15 cellular contexts compared by ENCODE assay signal in the genomic region with DNA sequence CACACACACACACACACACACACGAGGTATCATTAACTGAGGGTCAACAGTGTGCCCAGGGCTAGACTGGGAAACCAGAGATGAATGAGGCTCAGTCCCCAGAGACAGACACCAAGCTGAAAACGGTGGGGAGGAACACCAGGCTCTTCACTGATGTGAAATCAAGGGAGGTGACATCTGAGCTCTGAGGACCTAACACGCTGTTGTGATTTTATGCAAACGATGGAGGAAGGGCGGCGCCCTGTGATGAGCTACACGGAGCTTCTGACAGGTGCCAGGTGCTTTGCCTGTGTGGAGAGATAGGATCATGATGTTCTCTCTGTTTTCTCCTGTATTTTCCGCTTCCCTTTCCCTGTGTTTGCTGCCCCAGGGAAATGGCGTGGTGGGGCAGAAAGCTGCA. TPM values are rescaled to one million over a fixed set of nuclear protein-coding genes. Genes with fewer than 3 reads are reported as not detected.
DNase-seq lines count a peak whose midpoint lies in the region; ATAC-seq, FAIRE-seq and TF ChIP-seq lines count a peak whose summit lies in the region.
"Had no signal": no experiment of that assay in that cellular context is flagged by ENCODE, and none has a peak within 500 bp of the region (broad histone marks: within the 10 kb centered on the region; RNA-seq: fewer than 3 reads in every experiment).

No MANE protein-coding gene starts in this region.

- H3K4me3 ChIP-seq in GM12865 (ENCODE audit: low read depth, low read length): no peak overlapping the region
- no peak overlapping the region for H3K4me3 ChIP-seq in mucosa of descending colon
- H3K4me3 ChIP-seq in right atrium auricular region: no peak overlapping the region
- H3K4me3 ChIP-seq in kidney (ENCODE audit: low read length in 2 of 2): no peak overlapping the region
- H3K4me3 ChIP-seq: SJSA1 had no signal

- no peak for FAIRE-seq in kidney (lab: Jason Lieb, UNC)

- TF ChIP-seq CTCF in GM12865 (IDR thresholded peaks at IDR 0.05; ENCODE audit: insufficient read depth, low read depth, low read length, missing control alignments): no peak
- no peak for TF ChIP-seq CTCF in mucosa of descending colon (IDR thresholded peaks at IDR 0.05)
- TF ChIP-seq CTCF in right atrium auricular region (IDR thresholded peaks at IDR 0.05): no peak
- TF ChIP-seq CTCF in kidney (IDR thresholded peaks at IDR 0.05; ENCODE audit: borderline replicate concordance, extremely low read depth, insufficient read depth): no peak

- no peaks in the 10 kb centered on the region for H3K36me3 ChIP-seq in mucosa of descending colon (ENCODE audit: low read depth)
- no peaks in the 10 kb centered on the region for H3K36me3 ChIP-seq in right atrium auricular region
- H3K36me3 ChIP-seq in kidney (ENCODE audit: control insufficient read depth in 1 of 2, insufficient read depth in 2 of 2, low read length in 2 of 2): no peaks in the 10 kb centered on the region
- H3K36me3 ChIP-seq: SJSA1 had no signal

- ATAC-seq in HG03108 (IDR thresholded peaks at IDR 0.05; ENCODE audit: unreplicated experiment) (peak; percentile 71), mucosa of descending colon (peak; percentile 86)
- ATAC-seq: activated CD8-positive, alpha-beta T cell treated with anti-CD3 and anti-CD28 coated beads, Interleukin-2, amount 10 ng/mL, durations not matched to agents 7 days and 5 days had no signal

- DNase-seq in GM12865 (ENCODE audit: low read depth) (peak; percentile 92), NCI-H510A (lab: John Stamatoyannopoulos, UW) (peak; percentile 77), mucosa of descending colon (no peak), DMS 273 (lab: John Stamatoyannopoulos, UW; ENCODE audit: unreplicated experiment) (no peak), right atrium auricular region (ENCODE audit: low spot score) (no peak), kidney (no peak), NK-92 (lab: John Stamatoyannopoulos, UW; ENCODE audit: unreplicated experiment) (no peak)
- DNase-seq: activated CD8-positive, alpha-beta T cell treated with anti-CD3 and anti-CD28 coated beads, Interleukin-2, amount 10 ng/mL, durations not matched to agents 7 days and 5 days; amniotic stem cell; DMS79 treated with DMSO at 0.1 percent for 48 hours had no signal

- no peaks in the 10 kb centered on the region for H3K9me3 ChIP-seq in mucosa of descending colon
- no peaks in the 10 kb centered on the region for H3K9me3 ChIP-seq in right atrium auricular region
- no peaks in the 10 kb centered on the region for H3K9me3 ChIP-seq in kidney (ENCODE audit: control insufficient read depth in 1 of 2, low read length in 2 of 2)
- H3K9me3 ChIP-seq: SJSA1 had no signal

- H3K4me1 ChIP-seq in mucosa of descending colon (ENCODE audit: low read depth) (no peaks in the 10 kb centered on the region), right atrium auricular region (no peaks in the 10 kb centered on the region), kidney (ENCODE audit: control insufficient read depth in 1 of 2, insufficient read depth in 1 of 2, low read depth in 1 of 2, low read length in 2 of 2) (no peaks in the 10 kb centered on the region)

- intact Hi-C loops in mucosa of descending colon (cut with DNase I, micrococcal nuclease) (no loop called here), kidney (cut with DNase I) (no loop called here)

- no peak overlapping the region for H3K27ac ChIP-seq in right atrium auricular region
- H3K27ac ChIP-seq in kidney (ENCODE audit: low read depth in 2 of 2, low read length in 2 of 2): no peak overlapping the region
- H3K27ac ChIP-seq: epithelial cell of prostate, SJSA1 had no signal

- no peaks in the 10 kb centered on the region for H3K27me3 ChIP-seq in right atrium auricular region
- H3K27me3 ChIP-seq: SJSA1 had no signal

- H3K9ac ChIP-seq in kidney (ENCODE audit: low read length in 2 of 2): no peak overlapping the region

RNA-seq across cellular contexts. Expression of a gene that starts 6.5 kb away (rescaled TPM):
- total RNA-seq in mucosa of descending colon (100 to 1,000 TPM; 139 to 211 (median 176) TPM), right atrium auricular region (100 to 1,000 TPM; 265 to 288 TPM), kidney (426 TPM)
- 287 TPM for polyA plus RNA-seq in kidney (ENCODE audit: insufficient read depth, low read depth, low replicate concordance)

RNA-seq across cellular contexts. Expression of a gene that starts 15.3 kb away (rescaled TPM):
- total RNA-seq in mucosa of descending colon (1 to 10 TPM in 2 of 3 donors, under 1 TPM in 1; 0.92 to 1.7 (median 1.2) TPM), right atrium auricular region (not detected), kidney (0.88 TPM)
- polyA plus RNA-seq in kidney (ENCODE audit: insufficient read depth, low read depth, low replicate concordance): not detected
- total RNA-seq: kidney epithelial cell, SJSA1 had no signal
- polyA plus RNA-seq: urinary bladder had no signal

RNA-seq across cellular contexts. Expression of a gene that starts 41.0 kb away (rescaled TPM):
- total RNA-seq in mucosa of descending colon (10 to 100 TPM; 58.6 to 65.8 (median 65.0) TPM), right atrium auricular region (10 to 100 TPM; 20.2 to 29.5 TPM), kidney (67.9 TPM)
- polyA plus RNA-seq in kidney (ENCODE audit: insufficient read depth, low read depth, low replicate concordance): 44.1 TPM

Comparison
In these comparisons a context has a peak if more than half of its experiments do, and no peak if none do; other contexts are left out.
1. DNase-seq: peak in GM12865 (single experiment) and NCI-H510A (single experiment); none in mucosa of descending colon (0 of 3), DMS 273 (single experiment), right atrium auricular region (single experiment), kidney (single experiment) and NK-92 (single experiment).